In the genomic region with DNA sequence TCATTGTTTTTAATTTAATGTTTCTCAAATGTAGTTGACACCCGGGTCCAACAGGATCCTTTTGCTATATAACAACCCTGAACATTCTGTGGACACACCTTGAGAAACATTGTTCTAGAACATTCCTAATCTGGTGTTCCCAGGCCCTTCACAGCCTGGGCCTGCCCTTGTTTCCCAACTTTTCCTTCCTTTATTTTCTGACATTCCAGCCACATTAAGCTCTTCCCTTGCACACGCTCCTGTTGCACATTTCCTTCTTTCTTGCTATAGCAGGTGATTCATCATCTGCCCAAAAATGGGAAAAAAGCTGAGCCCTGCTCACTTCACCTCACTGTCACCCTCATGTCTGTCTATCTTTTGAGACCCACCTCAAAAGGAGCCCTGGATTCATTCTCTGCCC, we compare ENCODE assay signal across 23 cellular contexts.
DNase-seq lines count a peak whose midpoint lies in the region; ATAC-seq and TF ChIP-seq lines count a peak whose summit lies in the region.
"Had no signal": no experiment of that assay in that cellular context is flagged by ENCODE, and none has a peak within 500 bp of the region (broad histone marks: within the 10 kb centered on the region; RNA-seq: fewer than 3 reads in every experiment).

No MANE protein-coding gene starts in this region.

- no peaks in the 10 kb centered on the region for H3K36me3 Mint-ChIP-seq in endodermal cell (ENCODE audit: low read depth)
- H3K36me3 Mint-ChIP-seq in nephron progenitor cell (ENCODE audit: low read depth) = no peaks in the 10 kb centered on the region
- no peaks in the 10 kb centered on the region for H3K36me3 Mint-ChIP-seq in activated naive CD4-positive, alpha-beta T cell treated with anti-CD3 and anti-CD28 coated beads, Interleukin-2, amount 10 ng/mL, durations not matched to agents 7 days and 5 days
- H3K36me3 Mint-ChIP-seq: neural progenitor cell had no signal

- WGBS in endodermal cell (ENCODE audit: insufficient coverage in 1 of 2, insufficient read length in 1 of 2), 2 experiments = 81 to 91% methylated on average over 1 to 2 of the region's 2 CpGs
- WGBS in upper lobe of left lung, 2 donors = 49 to 74% methylated on average over 2 of the region's 2 CpGs

- H3K27ac Mint-ChIP-seq in endodermal cell (no peak overlapping the region), nephron progenitor cell (peak overlapping the region; percentile 15)
- H3K27ac Mint-ChIP-seq in activated naive CD4-positive, alpha-beta T cell treated with anti-CD3 and anti-CD28 coated beads, Interleukin-2, amount 10 ng/mL, durations not matched to agents 7 days and 5 days = no peak overlapping the region
- H3K27ac Mint-ChIP-seq: CD4-positive, alpha-beta T cell; neural progenitor cell had no signal

- CTCF ChIA-PET in activated naive CD4-positive, alpha-beta T cell treated with anti-CD3 and anti-CD28 coated beads, Interleukin-2, amount 10 ng/mL, durations not matched to agents 7 days and 5 days (lab: Charles Lee) = no interaction called here

- H3K27me3 Mint-ChIP-seq in endodermal cell (ENCODE audit: insufficient read depth) = no peaks in the 10 kb centered on the region
- peaks cover 13% of the 10 kb centered on the region for H3K27me3 Mint-ChIP-seq in nephron progenitor cell (ENCODE audit: low read depth, poor library complexity)
- no peaks in the 10 kb centered on the region for H3K27me3 Mint-ChIP-seq in activated naive CD4-positive, alpha-beta T cell treated with anti-CD3 and anti-CD28 coated beads, Interleukin-2, amount 10 ng/mL, durations not matched to agents 7 days and 5 days

- H3K9me3 Mint-ChIP-seq in endodermal cell (no peaks in the 10 kb centered on the region), nephron progenitor cell (no peaks in the 10 kb centered on the region)
- H3K9me3 Mint-ChIP-seq in activated naive CD4-positive, alpha-beta T cell treated with anti-CD3 and anti-CD28 coated beads, Interleukin-2, amount 10 ng/mL, durations not matched to agents 7 days and 5 days = no peaks in the 10 kb centered on the region
- H3K9me3 Mint-ChIP-seq: CD4-positive, alpha-beta T cell; neural progenitor cell had no signal

- H3K4me1 Mint-ChIP-seq in endodermal cell = no peaks in the 10 kb centered on the region
- peaks cover 56% of the 10 kb centered on the region for H3K4me1 Mint-ChIP-seq in nephron progenitor cell
- no peaks in the 10 kb centered on the region for H3K4me1 Mint-ChIP-seq in activated naive CD4-positive, alpha-beta T cell treated with anti-CD3 and anti-CD28 coated beads, Interleukin-2, amount 10 ng/mL, durations not matched to agents 7 days and 5 days

- H3K27ac ChIP-seq in RWPE2 (ENCODE audit: poor library complexity, severe bottlenecking) = peak overlapping the region; percentile 93
- no peak overlapping the region for H3K27ac ChIP-seq in endodermal cell (ENCODE audit: low read depth, low read length)
- no peak overlapping the region for H3K27ac ChIP-seq in upper lobe of left lung
- H3K27ac ChIP-seq: colonic mucosa, hepatocyte, KMS-11, neural progenitor cell, prostate gland, suprapubic skin had no signal

- H3K36me3 ChIP-seq in RWPE2 (ENCODE audit: low read depth) = no peaks in the 10 kb centered on the region
- H3K36me3 ChIP-seq in endodermal cell (ENCODE audit: control insufficient read depth, insufficient read depth, low read length) = no peaks in the 10 kb centered on the region
- no peaks in the 10 kb centered on the region for H3K36me3 ChIP-seq in upper lobe of left lung
- H3K36me3 ChIP-seq: colonic mucosa, neural progenitor cell, prostate gland, suprapubic skin had no signal

- H3K4me1 ChIP-seq in RWPE2 (ENCODE audit: insufficient read depth, poor library complexity, severe bottlenecking) (peaks cover 36% of the 10 kb centered on the region), endodermal cell (ENCODE audit: control insufficient read depth, insufficient read depth, low read length) (no peaks in the 10 kb centered on the region), upper lobe of left lung (peaks cover 0 to 3% (median 0%) of the 10 kb centered on the region in 4 donors)
- H3K4me1 ChIP-seq: colonic mucosa, prostate gland had no signal

- no peak for TF ChIP-seq POLR2A in upper lobe of left lung (IDR thresholded peaks at IDR 0.05)

- H3K4me3 Mint-ChIP-seq in endodermal cell = no peak overlapping the region
- H3K4me3 Mint-ChIP-seq in nephron progenitor cell = no peak overlapping the region
- H3K4me3 Mint-ChIP-seq in activated naive CD4-positive, alpha-beta T cell treated with anti-CD3 and anti-CD28 coated beads, Interleukin-2, amount 10 ng/mL, durations not matched to agents 7 days and 5 days = no peak overlapping the region
- H3K4me3 Mint-ChIP-seq: CD4-positive, alpha-beta T cell; neural progenitor cell had no signal

- peak; percentile 2 for TF ChIP-seq CTCF in RWPE2 (IDR thresholded peaks at IDR 0.05; ENCODE audit: poor library complexity, severe bottlenecking)
- TF ChIP-seq CTCF in endodermal cell (conservative IDR thresholded peaks at IDR 0.05) = no peak
- TF ChIP-seq CTCF in nephron progenitor cell (IDR thresholded peaks at IDR 0.05) = no peak
- TF ChIP-seq CTCF in upper lobe of left lung (IDR thresholded peaks at IDR 0.05) = no peak

- peak; percentile 81 for ATAC-seq in RWPE2 (ENCODE audit: low read depth)
- no peak for ATAC-seq in upper lobe of left lung (ENCODE audit: low FRiP score in 2 of 2)

- H3K4me3 ChIP-seq in RWPE2 (ENCODE audit: severe bottlenecking) = no peak overlapping the region
- no peak overlapping the region for H3K4me3 ChIP-seq in endodermal cell (ENCODE audit: low read length)
- H3K4me3 ChIP-seq in upper lobe of left lung = no peak overlapping the region
- H3K4me3 ChIP-seq: colonic mucosa, hepatocyte, neural progenitor cell, prostate gland, suprapubic skin had no signal

- peak; percentile 20 for DNase-seq in GM03348 (ENCODE audit: low spot score)
- no peak for DNase-seq in RWPE2 (ENCODE audit: low spot score)
- DNase-seq in endodermal cell = peak; percentile 21
- no peak for DNase-seq in nephron progenitor cell
- no peak for DNase-seq in COLO668 (lab: John Stamatoyannopoulos, UW; ENCODE audit: unreplicated experiment)
- no peak for DNase-seq in upper lobe of left lung
- no peak for DNase-seq in activated naive CD4-positive, alpha-beta T cell treated with anti-CD3 and anti-CD28 coated beads, Interleukin-2, amount 10 ng/mL, durations not matched to agents 7 days and 5 days
- no peak for DNase-seq in stimulated activated naive CD4-positive, alpha-beta T cell treated with Interleukin-2 at 50 U/mL for 16 hours (lab: John Stamatoyannopoulos, UW)
- DNase-seq: activated CD4-positive, alpha-beta T cell treated with anti-CD3 and anti-CD28 coated beads for 4 hours; activated naive CD4-positive, alpha-beta T cell treated with anti-CD3 and anti-CD28 coated beads, Interleukin-2, amount 50 U/mL, for 16 hours; activated T-cell treated with anti-CD3 and anti-CD28 coated beads, Interleukin-2, amount 50 U/mL, for 48 hours; CD4-positive, alpha-beta T cell; colonic mucosa; GDM1; NCI-H1048; NCI-H2029; NCI-H226; T-helper 1 cell had no signal

- no peak for TF ChIP-seq EP300 in upper lobe of left lung (IDR thresholded peaks at IDR 0.05)

- H3K9me3 ChIP-seq in RWPE2 (ENCODE audit: severe bottlenecking) = no peaks in the 10 kb centered on the region
- H3K9me3 ChIP-seq in endodermal cell (ENCODE audit: control insufficient read depth, low read length) = no peaks in the 10 kb centered on the region
- H3K9me3 ChIP-seq in upper lobe of left lung = no peaks in the 10 kb centered on the region
- H3K9me3 ChIP-seq: colonic mucosa, prostate gland, suprapubic skin had no signal

- H3K27me3 ChIP-seq in RWPE2 (ENCODE audit: insufficient read depth, poor library complexity, severe bottlenecking) = no peaks in the 10 kb centered on the region
- H3K27me3 ChIP-seq in endodermal cell (ENCODE audit: control insufficient read depth, insufficient read depth, low read length, poor library complexity, severe bottlenecking) = no peaks in the 10 kb centered on the region
- no peaks in the 10 kb centered on the region for H3K27me3 ChIP-seq in upper lobe of left lung
- H3K27me3 ChIP-seq: colonic mucosa, hepatocyte, neural progenitor cell, suprapubic skin had no signal

- no peak overlapping the region for H3K9ac ChIP-seq in endodermal cell (ENCODE audit: extremely low read depth, low read length, poor library complexity, severe bottlenecking)
- H3K9ac ChIP-seq: KMS-11, neural progenitor cell had no signal

Comparison
In these comparisons a context has a peak if more than half of its experiments do, and no peak if none do; other contexts are left out.
1. DNase-seq: peak in GM03348 (single experiment) and endodermal cell (single experiment); none in RWPE2 (single experiment), nephron progenitor cell (single experiment), COLO668 (single experiment), upper lobe of left lung (0 of 2), activated naive CD4-positive, alpha-beta T cell treated with anti-CD3 and anti-CD28 coated beads, Interleukin-2, amount 10 ng/mL, durations not matched to agents 7 days and 5 days (single experiment) and stimulated activated naive CD4-positive, alpha-beta T cell treated with Interleukin-2 at 50 U/mL for 16 hours (single experiment).